Comparison of ENCODE assay signal across 8 cellular contexts in genomic region chr17:64236827-64237403, GRCh38. TPM values are rescaled to one million over a fixed set of nuclear protein-coding genes. Genes with fewer than 3 reads are reported as not detected.
DNase-seq lines count a peak whose midpoint lies in the region; ATAC-seq and TF ChIP-seq lines count a peak whose summit lies in the region.

No MANE protein-coding gene starts in this region.

- peak; percentile 60 for DNase-seq in A673 (ENCODE audit: low spot score)
- DNase-seq in H9, result peak; percentile 46
- DNase-seq in SW480 (ENCODE audit: low spot score), result peak; percentile 14
- peak; percentile 46 for DNase-seq in iPS-NIHi11 (ENCODE audit: low spot score)
- no peak for DNase-seq in SJCRH30
- no peak for DNase-seq in CD4-positive, alpha-beta memory T cell
- no peak for DNase-seq in stimulated activated CD4-positive, alpha-beta T cell treated with anti-CD3 and anti-CD28 coated beads, Interleukin-2, amount 100 ng/mL, for 24 hours

- no peak overlapping the region for H2BK5ac ChIP-seq in H9 (ENCODE audit: insufficient read length, low read length)

- no peaks in the 10 kb centered on the region for H3K36me3 Mint-ChIP-seq in H9 (ENCODE audit: insufficient read depth in 1 of 3, low read depth in 3 of 3)
- H3K36me3 Mint-ChIP-seq in CD4-positive, alpha-beta memory T cell, result peaks cover 3% of the 10 kb centered on the region in 2 donors

- H3K18ac ChIP-seq in H9 (ENCODE audit: insufficient read length, low read depth, low read length), result no peak overlapping the region

- ATAC-seq in GM21515 (IDR thresholded peaks at IDR 0.05; ENCODE audit: unreplicated experiment), result no peak

- H3K4me3 Mint-ChIP-seq in H9, result no peak overlapping the region
- H3K4me3 Mint-ChIP-seq in CD4-positive, alpha-beta memory T cell, result no peak overlapping the region

- intact Hi-C loops in A673 (cut with micrococcal nuclease; ENCODE audit: unreplicated experiment), result no loop called here
- intact Hi-C loops in CD4-positive, alpha-beta memory T cell (cut with micrococcal nuclease), result no loop called here

- H3K36me3 ChIP-seq in A673 (ENCODE audit: insufficient read depth, low read length, poor library complexity, severe bottlenecking) (no peaks in the 10 kb centered on the region), SJCRH30 (peaks cover 3% of the 10 kb centered on the region)
- no peaks in the 10 kb centered on the region for H3K36me3 ChIP-seq in CD4-positive, alpha-beta memory T cell (ENCODE audit: insufficient read depth, low read length)

- H3K9me3 Mint-ChIP-seq in H9, result no peaks in the 10 kb centered on the region
- no peaks in the 10 kb centered on the region for H3K9me3 Mint-ChIP-seq in CD4-positive, alpha-beta memory T cell

- H3K4me1 Mint-ChIP-seq in H9, result peaks cover 33 to 37% of the 10 kb centered on the region in 2 experiments
- peaks cover 4 to 23% (median 8%) of the 10 kb centered on the region in 4 donors for H3K4me1 Mint-ChIP-seq in CD4-positive, alpha-beta memory T cell

- WGBS in H9 (ENCODE audit: extremely low coverage, insufficient read length, low lambda C conversion rate), result no CpG with 5 or more reads among the region's 9 CpGs

- H3K9me3 ChIP-seq in A673 (ENCODE audit: low read depth, low read length, poor library complexity, severe bottlenecking) (no peaks in the 10 kb centered on the region), H9 (ENCODE audit: control insufficient read depth, low read depth, low read length) (no peaks in the 10 kb centered on the region), SJCRH30 (replicated peaks) (no peaks in the 10 kb centered on the region)
- H3K9me3 ChIP-seq in CD4-positive, alpha-beta memory T cell (ENCODE audit: control insufficient read depth in 1 of 2, low read length in 2 of 2), result no peaks in the 10 kb centered on the region

- H3K27me3 ChIP-seq in A673 (replicated peaks; ENCODE audit: insufficient read depth, low read depth, low read length, poor library complexity) (no peaks in the 10 kb centered on the region), H9 (ENCODE audit: insufficient read depth, low read length) (no peaks in the 10 kb centered on the region), SJCRH30 (no peaks in the 10 kb centered on the region)
- no peaks in the 10 kb centered on the region for H3K27me3 ChIP-seq in CD4-positive, alpha-beta memory T cell (ENCODE audit: insufficient read depth, low read length)

- H2AK5ac ChIP-seq in H9 (ENCODE audit: insufficient read length, low read length), result no peak overlapping the region

- peak overlapping the region; percentile 17 to 38 (median 17); a peak in 2 of 7 replicates for H3K27ac Mint-ChIP-seq in H9
- no peak overlapping the region for H3K27ac Mint-ChIP-seq in CD4-positive, alpha-beta memory T cell

- H3K4me3 ChIP-seq in A673 (ENCODE audit: low read depth, low read length, poor library complexity, severe bottlenecking) (no peak overlapping the region), SJCRH30 (no peak overlapping the region)
- H3K4me3 ChIP-seq in CD4-positive, alpha-beta memory T cell (ENCODE audit: low read length in 2 of 2), result no peak overlapping the region

- no peak overlapping the region for H4K5ac ChIP-seq in H9 (ENCODE audit: insufficient read length, low read depth, low read length)

- no peak overlapping the region for H3K4ac ChIP-seq in H9 (ENCODE audit: low read depth, low read length)

- H2BK120ac ChIP-seq in H9 (ENCODE audit: low read depth, low read length, poor library complexity, severe bottlenecking), result no peak overlapping the region

- H3K56ac ChIP-seq in H9 (ENCODE audit: insufficient read length, low read depth, low read length), result no peak overlapping the region

- H4K8ac ChIP-seq in H9 (replicated peaks; ENCODE audit: insufficient read length, low read depth, low read length), result no peak overlapping the region

- H3K79me1 ChIP-seq in H9 (ENCODE audit: insufficient read depth, low read depth, low read length, poor library complexity, severe bottlenecking), result no peaks in the 10 kb centered on the region

- no peaks in the 10 kb centered on the region for H4K20me1 ChIP-seq in H9 (ENCODE audit: control insufficient read depth, insufficient read depth, insufficient read length)

- H2BK20ac ChIP-seq in H9 (ENCODE audit: low read depth, low read length, poor library complexity, severe bottlenecking), result no peak overlapping the region

- H3K9ac ChIP-seq in H9 (ENCODE audit: extremely low read depth, insufficient read length, low read length), result no peak overlapping the region

- no peaks in the 10 kb centered on the region for H3K79me2 ChIP-seq in H9 (ENCODE audit: insufficient read depth, low read length)

- H3K4me1 ChIP-seq in A673 (ENCODE audit: insufficient read depth, low read length, poor library complexity, severe bottlenecking) (peaks cover 7% of the 10 kb centered on the region), H9 (ENCODE audit: insufficient read depth, low read length) (peaks cover 9% of the 10 kb centered on the region; the same call in 1 of the 2 replicates), SJCRH30 (peaks cover 15% of the 10 kb centered on the region)
- H3K4me1 ChIP-seq in CD4-positive, alpha-beta memory T cell (ENCODE audit: insufficient read depth, low read length), result no peaks in the 10 kb centered on the region

- no peak overlapping the region for H3K4me2 ChIP-seq in H9 (ENCODE audit: insufficient read depth, insufficient read length, low read length)

- no peak overlapping the region for H2AFZ ChIP-seq in H9 (ENCODE audit: low read length)

- H3K23me2 ChIP-seq in H9 (ENCODE audit: insufficient read length, low read depth, low read length, poor library complexity, severe bottlenecking), result no peaks in the 10 kb centered on the region

- H3K23ac ChIP-seq in H9 (ENCODE audit: insufficient read length, low read depth, low read length), result no peak overlapping the region

- H3K27me3 Mint-ChIP-seq in H9 (ENCODE audit: low read depth), result no peaks in the 10 kb centered on the region
- H3K27me3 Mint-ChIP-seq in CD4-positive, alpha-beta memory T cell, result no peaks in the 10 kb centered on the region

- H3K27ac ChIP-seq in A673 (ENCODE audit: low read depth, low read length, poor library complexity, severe bottlenecking) (no peak overlapping the region), H9 (ENCODE audit: insufficient read length, low read depth, low read length) (no peak overlapping the region), SJCRH30 (no peak overlapping the region)
- H3K27ac ChIP-seq in CD4-positive, alpha-beta memory T cell (ENCODE audit: low read depth, low read length), result no peak overlapping the region

- TF ChIP-seq CTCF in A673 (conservative IDR thresholded peaks at IDR 0.05; ENCODE audit: low read depth, low read length) (peak; percentile 46; the same call in 1 of the 2 replicates), H9 (conservative IDR thresholded peaks at IDR 0.05) (peak; percentile 53)

- POLR2A ChIA-PET in A673 (lab: Charles Lee; ENCODE audit: low non-redundant PET), result no interaction called here
- POLR2A ChIA-PET in CD4-positive, alpha-beta memory T cell (lab: Charles Lee; ENCODE audit: partially characterized antibody), result no interaction called here

- no peak overlapping the region for H3K14ac ChIP-seq in H9 (ENCODE audit: insufficient read depth, low read length)

- no peak overlapping the region for H2BK12ac ChIP-seq in H9 (ENCODE audit: insufficient read length, low read depth, low read length)

- H3T11ph ChIP-seq in H9 (ENCODE audit: low read length), result no peak overlapping the region

- no peak overlapping the region for H4K91ac ChIP-seq in H9 (ENCODE audit: insufficient read length, low read depth, low read length)

- CTCF ChIA-PET in A673 (lab: Charles Lee), result interaction anchor here (1.2 kb wide), 1 partner anchor 45 kb away, joined by 3 read pairs; no protein-coding TSS in a partner anchor
- CTCF ChIA-PET in CD4-positive, alpha-beta memory T cell (lab: Charles Lee; ENCODE audit: partially characterized antibody), result no interaction called here

- no TSS peak for BruUV-seq in A673 (replicated peaks; lab: Mats Ljungman, UMichigan)

- H2BK15ac ChIP-seq in H9 (ENCODE audit: low read depth, low read length), result no peak overlapping the region

RNA-seq across cellular contexts. Expression of gene TEX2, which starts 26.1 kb away (rescaled TPM):
- 16.1 and 17.5 TPM in 2 replicates for total RNA-seq in A673 (2021)
- 12.2 and 12.4 TPM in 2 replicates for total RNA-seq in H9 (2021)
- 35.5 and 36.2 TPM in 2 replicates for total RNA-seq in SJCRH30 (2014; rRNA removed; shearing (Covaris generic))
- total RNA-seq in CD4-positive, alpha-beta memory T cell, result 10 to 100 TPM; 12.6 to 13.1 TPM
- polyA plus RNA-seq in CD4-positive, alpha-beta memory T cell, result 1 to 10 TPM; 7.9 to 8.7 TPM

Comparison
In these comparisons a context has a peak if more than half of its experiments do, and no peak if none do; other contexts are left out.
1. DNase-seq: peak in A673 (single experiment), H9 (single experiment), SW480 (single experiment) and iPS-NIHi11 (single experiment); none in SJCRH30 (0 of 2), CD4-positive, alpha-beta memory T cell (0 of 5) and stimulated activated CD4-positive, alpha-beta T cell treated with anti-CD3 and anti-CD28 coated beads, Interleukin-2, amount 100 ng/mL, for 24 hours (0 of 2).
2. H3K27ac Mint-ChIP-seq: peak in H9 (3 of 3); none in CD4-positive, alpha-beta memory T cell (0 of 7).